In the genomic region with DNA sequence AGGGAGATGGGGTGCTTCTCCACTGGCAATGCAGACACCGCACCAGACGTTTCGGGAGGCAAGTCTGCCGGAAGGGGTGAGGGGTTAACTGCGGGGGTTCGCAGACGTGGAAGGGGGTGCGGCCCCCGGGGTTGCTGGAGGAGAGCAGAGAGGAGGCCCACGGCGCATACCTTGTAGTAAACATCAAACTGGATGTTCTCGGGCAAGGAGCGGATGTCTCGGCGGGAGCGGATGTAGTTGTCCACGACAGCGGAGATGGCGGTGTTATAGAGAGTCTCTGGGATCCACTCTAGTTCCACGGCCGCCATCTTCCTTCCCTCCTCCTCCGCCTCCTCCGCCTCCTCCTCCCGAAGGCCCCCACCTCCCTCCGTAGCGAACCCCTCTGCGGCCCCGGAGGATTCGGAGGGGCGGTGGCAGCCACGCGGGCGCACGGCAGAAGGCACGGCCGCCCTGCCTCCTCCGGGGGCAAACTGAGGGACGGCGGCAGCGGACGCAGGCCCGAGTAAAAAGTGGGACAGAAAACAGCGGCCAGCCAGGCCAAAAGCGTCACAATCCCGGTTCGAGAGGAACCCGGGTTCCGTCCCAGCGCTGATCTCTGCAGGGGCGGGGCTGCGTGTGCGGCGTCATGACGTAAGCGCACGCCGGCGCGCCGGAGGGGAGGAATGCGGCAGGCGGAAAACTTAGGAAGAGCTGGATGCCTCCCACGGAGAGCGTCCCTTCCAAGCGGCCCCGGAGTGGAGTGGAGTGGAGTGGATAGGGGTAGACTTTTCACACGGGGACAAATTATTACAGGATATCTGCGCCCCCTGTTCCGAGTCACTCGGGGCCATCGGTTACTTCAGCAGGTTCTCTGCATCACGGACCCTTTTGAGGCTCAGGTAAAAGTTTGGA, we compare ENCODE assay signal across 8 cellular contexts. TPM values are rescaled to one million over a fixed set of nuclear protein-coding genes. Genes with fewer than 3 reads are reported as not detected.
A peak's percentile ranks its signal among the peaks of the same experiment; 100 is the strongest.
DNase-seq lines count a peak whose midpoint lies in the region; ATAC-seq and TF ChIP-seq lines count a peak whose summit lies in the region.

A gene with protein sequence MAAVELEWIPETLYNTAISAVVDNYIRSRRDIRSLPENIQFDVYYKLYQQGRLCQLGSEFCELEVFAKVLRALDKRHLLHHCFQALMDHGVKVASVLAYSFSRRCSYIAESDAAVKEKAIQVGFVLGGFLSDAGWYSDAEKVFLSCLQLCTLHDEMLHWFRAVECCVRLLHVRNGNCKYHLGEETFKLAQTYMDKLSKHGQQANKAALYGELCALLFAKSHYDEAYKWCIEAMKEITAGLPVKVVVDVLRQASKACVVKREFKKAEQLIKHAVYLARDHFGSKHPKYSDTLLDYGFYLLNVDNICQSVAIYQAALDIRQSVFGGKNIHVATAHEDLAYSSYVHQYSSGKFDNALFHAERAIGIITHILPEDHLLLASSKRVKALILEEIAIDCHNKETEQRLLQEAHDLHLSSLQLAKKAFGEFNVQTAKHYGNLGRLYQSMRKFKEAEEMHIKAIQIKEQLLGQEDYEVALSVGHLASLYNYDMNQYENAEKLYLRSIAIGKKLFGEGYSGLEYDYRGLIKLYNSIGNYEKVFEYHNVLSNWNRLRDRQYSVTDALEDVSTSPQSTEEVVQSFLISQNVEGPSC (minus strand): TSS at position 619 of the 891 bp plus-strand sequence. CDS start 311 bp downstream, at position 308.

- no peaks in the 10 kb centered on the region for H3K9me3 Mint-ChIP-seq in activated T-cell treated with anti-CD3 and anti-CD28 coated beads, Interleukin-2, amount 50 U/mL, for 4 hours

- H3K9me2 ChIP-seq in PC-9 (ENCODE audit: insufficient read depth) = no peaks in the 10 kb centered on the region

- TF ChIP-seq POLR2A in IMR-90 (IDR thresholded peaks at IDR 0.05; ENCODE audit: low read depth, low read length) = peak; percentile 94

- peak within 1 kb of the TSS; percentile 99 for H3K23ac ChIP-seq in IMR-90 (ENCODE audit: low read depth, low read length)

- CTCF ChIA-PET in IMR-90 (lab: Yijun Ruan, JAX) = no interaction called here
- CTCF ChIA-PET in PC-9 (lab: Charles Lee) = no interaction called here

- peaks cover 41% of the 10 kb centered on the region for H3K4me1 Mint-ChIP-seq in activated T-cell treated with anti-CD3 and anti-CD28 coated beads, Interleukin-2, amount 50 U/mL, for 4 hours (ENCODE audit: low read depth)

- peak; percentile 95 for DNase-seq in DMS 273 (lab: John Stamatoyannopoulos, UW; ENCODE audit: unreplicated experiment)
- peak; percentile 85 for DNase-seq in IMR-90
- DNase-seq in PC-9 = peak; percentile 67 to 76
- peak; percentile 58 for DNase-seq in activated T-cell treated with anti-CD3 and anti-CD28 coated beads, Interleukin-2, amount 50 U/mL, for 4 hours
- DNase-seq in stimulated activated CD8-positive, alpha-beta memory T cell treated with anti-CD3 and anti-CD28 coated beads, Interleukin-7, amount 100 ng/mL, for 24 hours (ENCODE audit: low read depth) = peak; percentile 42

- H3K79me2 ChIP-seq in PC-9 (ENCODE audit: low read depth) = peaks cover 63% of the 10 kb centered on the region

- H3K79me1 ChIP-seq in IMR-90 (ENCODE audit: low read depth in 1 of 2, low read length in 2 of 2) = peaks cover 0 to 54% of the 10 kb centered on the region in 2 experiments; a peak in 2 of 4 replicates

- intact Hi-C loops in IMR-90 (cut with micrococcal nuclease) = loop anchor here (2.0 to 5.0 kb wide), 3 partner anchors 57 to 111 kb away; a partner anchor contains a TSS
- intact Hi-C loops in PC-9 (cut with micrococcal nuclease; ENCODE audit: unreplicated experiment) = loop anchor here (1.0 to 5.0 kb wide), 2 partner anchors 45 to 76 kb away; a partner anchor contains a TSS

- H2AK9ac ChIP-seq in IMR-90 (replicated peaks; ENCODE audit: low read depth, low read length, poor library complexity) = peak within 1 kb of the TSS; percentile 99

- H2AFZ ChIP-seq in IMR-90 (replicated peaks; ENCODE audit: low read length, poor library complexity) (peak within 1 kb of the TSS; percentile 99), PC-9 (peak within 1 kb of the TSS; percentile 85)

- WGBS in IMR-90 (ENCODE audit: extremely low coverage in 2 of 2, insufficient read length in 1 of 2), 2 experiments = 0% methylated on average over 25 of the region's 72 CpGs; no CpG with 5 or more reads in 1 of the 2 experiments
- WGBS in esophagus, 2 donors = 0% methylated on average over 71 of the region's 72 CpGs

- H4K8ac ChIP-seq in IMR-90 (ENCODE audit: low read depth in 2 of 2, low read length in 2 of 2) = peak within 1 kb of the TSS; percentile 87 to 90

- peak within 1 kb of the TSS; percentile 86 for H2BK120ac ChIP-seq in IMR-90 (ENCODE audit: low read depth, low read length)

- TF ChIP-seq CTCF in IMR-90 (conservative IDR thresholded peaks at IDR 0.05; ENCODE audit: low read depth, low read length) (no peak), PC-9 (conservative IDR thresholded peaks at IDR 0.05) (no peak)

- H3K4me3 Mint-ChIP-seq in activated T-cell treated with anti-CD3 and anti-CD28 coated beads, Interleukin-2, amount 50 U/mL, for 4 hours = peak within 1 kb of the TSS; percentile 99

- peak within 1 kb of the TSS; percentile 98 for H2AK5ac ChIP-seq in IMR-90 (ENCODE audit: low read depth, low read length)

- H3K27me3 ChIP-seq in IMR-90 (ENCODE audit: control insufficient read depth, insufficient read depth, low read length) (no peaks in the 10 kb centered on the region), PC-9 (ENCODE audit: insufficient read depth, low read depth) (no peaks in the 10 kb centered on the region), esophagus (ENCODE audit: control insufficient read depth in 1 of 2, insufficient read depth in 2 of 2, low read length in 2 of 2) (no peaks in the 10 kb centered on the region), muscle layer of colon (ENCODE audit: control insufficient read depth in 1 of 2, insufficient read depth in 2 of 2, low read length in 2 of 2) (no peaks in the 10 kb centered on the region)

- peak; percentile 93 for ATAC-seq in GM21528 (IDR thresholded peaks at IDR 0.05; ENCODE audit: low FRiP score, unreplicated experiment)
- peak; percentile 94 for ATAC-seq in IMR-90 (ENCODE audit: low read depth)
- peak; percentile 88 to 90 for ATAC-seq in activated T-cell treated with anti-CD3 and anti-CD28 coated beads, Interleukin-2, amount 50 U/mL, for 4 hours

- H3K27me3 Mint-ChIP-seq in activated T-cell treated with anti-CD3 and anti-CD28 coated beads, Interleukin-2, amount 50 U/mL, for 4 hours (ENCODE audit: low read depth) = no peaks in the 10 kb centered on the region

- H3K4me2 ChIP-seq in IMR-90 (ENCODE audit: low read depth, low read length) (peak within 1 kb of the TSS; percentile 99), PC-9 (peak within 1 kb of the TSS; percentile 90)

- in situ Hi-C loops in IMR-90 (cut with MboI; ENCODE audit: low sequenced_read_pairs) = loop anchor here (10.0 kb wide), 1 partner anchor 109 kb away; no protein-coding TSS in a partner anchor

- peak within 1 kb of the TSS; percentile 99 for H3K14ac ChIP-seq in IMR-90 (replicated peaks; ENCODE audit: low read depth, low read length)

- dilution Hi-C loops in IMR-90 (cut with HindIII; ENCODE audit: low sequenced_read_pairs, unreplicated experiment) = no loop called here

- H3K36me3 ChIP-seq in IMR-90 (ENCODE audit: control insufficient read depth, insufficient read depth, low read length) (no peaks in the 10 kb centered on the region; the same call in 1 of the 2 replicates), PC-9 (ENCODE audit: low read depth) (0 out of 2 replicates have a peak, but pooled peaks cover 7% of the 10 kb centered on the region), esophagus (ENCODE audit: control insufficient read depth in 2 of 2, insufficient read depth in 2 of 2, low read length in 1 of 2) (peaks cover 0 to under 1% of the 10 kb centered on the region in 2 donors), muscle layer of colon (ENCODE audit: insufficient read depth, low read length) (no peaks in the 10 kb centered on the region)

- peak within 1 kb of the TSS; percentile 91 for H3K18ac ChIP-seq in IMR-90 (ENCODE audit: low read depth, low read length)

- H3K9me3 ChIP-seq in IMR-90 (ENCODE audit: control insufficient read depth, insufficient read depth, low read length) = no peaks in the 10 kb centered on the region
- H3K9me3 ChIP-seq in PC-9 (ENCODE audit: insufficient read depth, low read depth) = no peaks in the 10 kb centered on the region
- H3K9me3 ChIP-seq in esophagus (ENCODE audit: control insufficient read depth in 2 of 2, insufficient read depth in 1 of 2, low read depth in 1 of 2, low read length in 1 of 2) = no peaks in the 10 kb centered on the region
- no peaks in the 10 kb centered on the region for H3K9me3 ChIP-seq in muscle layer of colon (ENCODE audit: low read length)

- TF ChIP-seq RAD21 in IMR-90 (IDR thresholded peaks at IDR 0.05; ENCODE audit: low read length) = no peak

- H4K20me1 ChIP-seq in IMR-90 (ENCODE audit: insufficient read depth, low read length) = peaks cover 49% of the 10 kb centered on the region
- H4K20me1 ChIP-seq in PC-9 (ENCODE audit: insufficient read depth) = peaks cover 23% of the 10 kb centered on the region

- H3K4ac ChIP-seq in IMR-90 (ENCODE audit: low read depth, low read length) = peak within 1 kb of the TSS; percentile 98

- H2BK5ac ChIP-seq in IMR-90 (ENCODE audit: low read depth, low read length, poor library complexity, severe bottlenecking) = peak within 1 kb of the TSS; percentile 88

- H3K36me3 Mint-ChIP-seq in activated T-cell treated with anti-CD3 and anti-CD28 coated beads, Interleukin-2, amount 50 U/mL, for 4 hours (ENCODE audit: insufficient read depth) = peaks cover 8% of the 10 kb centered on the region

- peak within 1 kb of the TSS; percentile 96 for H3K9ac ChIP-seq in IMR-90 (ENCODE audit: low read depth, low read length)
- peak within 1 kb of the TSS; percentile 100 for H3K9ac ChIP-seq in muscle layer of colon (ENCODE audit: low read length)

- H3K27ac ChIP-seq in IMR-90 (ENCODE audit: insufficient read depth, low read length) (peak within 1 kb of the TSS; percentile 93), PC-9 (peak within 1 kb of the TSS; percentile 83), esophagus (ENCODE audit: low read depth in 2 of 2, low read length in 1 of 2) (peak within 1 kb of the TSS; percentile 99 to 100), muscle layer of colon (ENCODE audit: low read depth, low read length) (peak within 1 kb of the TSS; percentile 94)

- peaks cover 6% of the 10 kb centered on the region; the same call in 1 of the 2 replicates for H3K9me1 ChIP-seq in IMR-90 (ENCODE audit: insufficient read depth, low read length)

- H3K4me1 ChIP-seq in IMR-90 (ENCODE audit: control insufficient read depth, insufficient read depth, low read length) = peaks cover 6% of the 10 kb centered on the region; the same call in 1 of the 2 replicates
- H3K4me1 ChIP-seq in PC-9 (replicated peaks; ENCODE audit: insufficient read depth) = peaks cover 11% of the 10 kb centered on the region
- H3K4me1 ChIP-seq in esophagus (ENCODE audit: control insufficient read depth in 2 of 2, insufficient read depth in 2 of 2, low read length in 1 of 2) = peaks cover 0 to 3% of the 10 kb centered on the region in 2 donors
- H3K4me1 ChIP-seq in muscle layer of colon (ENCODE audit: insufficient read depth, low read length) = peaks cover 30% of the 10 kb centered on the region

- peak within 1 kb of the TSS; percentile 86; the same call in 1 of the 3 replicates for H2BK15ac ChIP-seq in IMR-90 (ENCODE audit: low read depth, low read length)

- POLR2A ChIA-PET in IMR-90 (lab: Charles Lee; ENCODE audit: unreplicated experiment) (interaction anchor here (0.6 kb wide), 2 partner anchors 29 to 683 kb away, joined by 3 to 4 read pairs; no protein-coding TSS in a partner anchor), PC-9 (lab: Charles Lee; ENCODE audit: unreplicated experiment) (interaction anchor here (0.6 kb wide), 3 partner anchors 56 to 143 kb away, joined by 3 to 8 read pairs (median 3); no protein-coding TSS in a partner anchor)

- H2BK20ac ChIP-seq in IMR-90 (ENCODE audit: low read depth, low read length) = no peak within 1 kb of the TSS

- H3K4me3 ChIP-seq in IMR-90 (ENCODE audit: insufficient read depth, low read depth, low read length) (peak within 1 kb of the TSS; percentile 95), PC-9 (peak within 1 kb of the TSS; percentile 91), esophagus (ENCODE audit: low read depth in 1 of 2, low read length in 2 of 2) (peak within 1 kb of the TSS; percentile 77 to 98), muscle layer of colon (ENCODE audit: low read depth in 1 of 2, low read length in 2 of 2) (peak within 1 kb of the TSS; percentile 86 to 99)

- peak within 1 kb of the TSS; percentile 87 for H4K5ac ChIP-seq in IMR-90 (ENCODE audit: low read depth, low read length)

- 0 out of 2 replicates have a peak, but pooled peaks cover under 1% of the 10 kb centered on the region for H3F3A ChIP-seq in PC-9 (ENCODE audit: insufficient read depth, low read depth)

- BruUV-seq in IMR-90 (replicated peaks; lab: Mats Ljungman, UMichigan) (no TSS peak), PC-9 (replicated peaks; lab: Mats Ljungman, UMichigan) (TSS peak; percentile 39)

- peak within 1 kb of the TSS; percentile 94 for H4K91ac ChIP-seq in IMR-90 (ENCODE audit: insufficient read depth, low read depth, low read length)

- peak within 1 kb of the TSS; percentile 97 for H3K56ac ChIP-seq in IMR-90 (ENCODE audit: extremely low read depth, insufficient read depth, low read length)

RNA-seq across cellular contexts. Expression of the gene that starts here (rescaled TPM):
- total RNA-seq in IMR-90 (2012; rRNA removed) (86.7 and 93.9 TPM in 2 replicates), PC-9 (2021) (27.5 and 32.5 TPM in 2 replicates)
- polyA plus RNA-seq in IMR-90 (2012; rRNA removed) (8.0 and 12.3 TPM in 2 replicates), esophagus (1 to 10 TPM; 4.4 to 5.3 TPM)
- 1.9 and 2.6 TPM in 2 replicates for polyA plus RNA-seq in IMR-90 (2012; cell fraction: cytosol; rRNA removed)
- polyA plus RNA-seq in IMR-90 (2012; cell fraction: nucleus; rRNA removed; ENCODE audit: low replicate concordance) = 3.6 and 15.2 TPM in 2 replicates
- 10 to 100 TPM; 16.1 to 21.2 (median 17.8) TPM for total RNA-seq in activated T-cell treated with anti-CD3 and anti-CD28 coated beads, Interleukin-2, amount 50 U/mL, for 4 hours

Comparison
In these comparisons a context has a peak if more than half of its experiments do, and no peak if none do; other contexts are left out.
1. Peak in every context shown above with its lines: DNase-seq, ATAC-seq, H3K4me3 ChIP-seq and H3K27ac ChIP-seq.
2. DNase-seq: peak in every context shown above with its lines; median percentile 95 in DMS 273; 85 in IMR-90; 72 in PC-9; 58 in activated T-cell treated with anti-CD3 and anti-CD28 coated beads, Interleukin-2, amount 50 U/mL, for 4 hours; 42 in stimulated activated CD8-positive, alpha-beta memory T cell treated with anti-CD3 and anti-CD28 coated beads, Interleukin-7, amount 100 ng/mL, for 24 hours.